In the genomic region with DNA sequence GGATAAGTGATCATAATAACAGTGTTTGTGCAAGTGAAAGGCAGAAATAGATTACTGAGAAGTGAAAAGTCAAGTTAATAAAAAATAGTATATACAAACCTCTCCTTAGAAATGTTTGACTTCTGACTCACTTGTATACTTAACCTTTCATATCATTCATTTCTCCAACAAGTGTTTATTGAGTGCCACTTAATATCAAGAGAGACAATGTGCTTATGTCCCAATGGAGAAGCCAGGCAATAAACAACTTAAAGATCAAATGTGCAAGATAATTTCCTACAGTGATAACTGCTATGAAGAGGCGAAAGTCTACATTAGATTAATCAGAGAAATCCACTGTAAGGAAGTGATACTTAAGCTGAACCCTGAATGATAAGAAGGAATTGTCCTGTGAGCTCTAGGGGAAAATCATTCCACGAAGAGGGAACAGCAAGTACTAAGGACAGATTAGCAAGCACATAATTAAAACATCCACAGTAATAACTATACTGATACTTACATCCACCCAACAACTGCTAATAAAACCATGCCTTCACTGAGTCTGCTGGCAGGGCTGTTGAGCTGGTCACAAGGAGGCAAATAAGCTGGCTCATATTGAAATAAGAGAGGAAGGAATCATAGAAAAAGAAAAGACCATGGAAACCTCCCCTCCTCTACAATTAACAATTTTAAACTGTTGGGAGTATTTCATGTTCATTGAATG, we compare ENCODE assay signal across 21 cellular contexts.
DNase-seq lines count a peak whose midpoint lies in the region; ATAC-seq, FAIRE-seq and TF ChIP-seq lines count a peak whose summit lies in the region.
"Had no signal": no experiment of that assay in that cellular context is flagged by ENCODE, and none has a peak within 500 bp of the region (broad histone marks: within the 10 kb centered on the region; RNA-seq: fewer than 3 reads in every experiment).

No MANE protein-coding gene starts in this region.

- H3K4me2 ChIP-seq in GM12878 (ENCODE audit: control insufficient read depth, insufficient read depth) (no peak overlapping the region), mesenchymal stem cell (ENCODE audit: low read length, poor library complexity, severe bottlenecking) (no peak overlapping the region)

- TF ChIP-seq RAD21 in GM12878 (IDR thresholded peaks at IDR 0.05; ENCODE audit: insufficient read depth, low read depth, low read length) = no peak

- H3K27ac Mint-ChIP-seq in Caco-2 (ENCODE audit: unreplicated experiment) = peak overlapping the region; percentile 14
- H3K27ac Mint-ChIP-seq in activated naive CD8-positive, alpha-beta T cell treated with anti-CD3 and anti-CD28 coated beads for 36 hours = no peak overlapping the region
- H3K27ac Mint-ChIP-seq: activated CD4-positive, alpha-beta memory T cell treated with anti-CD3 and anti-CD28 coated beads for 36 hours; activated naive CD8-positive, alpha-beta T cell; CD4-positive, alpha-beta memory T cell had no signal

- no peaks in the 10 kb centered on the region for H3K79me2 ChIP-seq in GM12878 (ENCODE audit: control insufficient read depth, insufficient read depth, low read length)

- intact Hi-C loops in Caco-2 (cut with micrococcal nuclease; ENCODE audit: unreplicated experiment) = loop anchor here (1.0 kb wide), 4 partner anchors 8 to 233 kb away; no protein-coding TSS in a partner anchor
- intact Hi-C loops in GM12878 (cut with micrococcal nuclease; ENCODE audit: unreplicated experiment) = no loop called here
- intact Hi-C loops in posterior vena cava (cut with DNase I) = no loop called here

- H3K36me3 Mint-ChIP-seq in Caco-2 (ENCODE audit: insufficient read depth, unreplicated experiment) = no peaks in the 10 kb centered on the region
- no peaks in the 10 kb centered on the region for H3K36me3 Mint-ChIP-seq in activated naive CD8-positive, alpha-beta T cell treated with anti-CD3 and anti-CD28 coated beads for 36 hours
- H3K36me3 Mint-ChIP-seq: activated CD4-positive, alpha-beta memory T cell treated with anti-CD3 and anti-CD28 coated beads for 36 hours; activated naive CD8-positive, alpha-beta T cell; CD4-positive, alpha-beta memory T cell had no signal

- no peak overlapping the region for H3K4me3 ChIP-seq in Caco-2 (ENCODE audit: low read depth, low read length)
- no peak overlapping the region for H3K4me3 ChIP-seq in GM12878
- H3K4me3 ChIP-seq in mesenchymal stem cell (ENCODE audit: insufficient read depth in 1 of 2, low read depth in 1 of 2, low read length in 2 of 2) = no peak overlapping the region
- H3K4me3 ChIP-seq: cardiac muscle cell, right atrium auricular region, stomach had no signal

- POLR2A ChIA-PET in Caco-2 (lab: Charles Lee) = interaction anchor here (0.7 kb wide), 1 partner anchor 188 kb away, joined by 6 read pairs; no protein-coding TSS in a partner anchor
- POLR2A ChIA-PET in GM12878 (lab: Charles Lee) = interaction anchor here (0.7 kb wide), 1 partner anchor 680 kb away, joined by 3 read pairs; no protein-coding TSS in a partner anchor

- no peak overlapping the region for H3K18ac ChIP-seq in mesenchymal stem cell (ENCODE audit: low read depth in 1 of 2, low read length in 2 of 2)

- no TSS peak for BruUV-seq in Caco-2 (replicated peaks; lab: Mats Ljungman, UMichigan)
- BruUV-seq in GM12878 (replicated peaks; lab: Mats Ljungman, UMichigan) = no TSS peak

- H3K36me3 ChIP-seq in Caco-2 (ENCODE audit: control insufficient read depth, insufficient read depth, low read length) (no peaks in the 10 kb centered on the region), GM12878 (ENCODE audit: control insufficient read depth in 2 of 2, insufficient read depth in 2 of 2, low read length in 1 of 2) (no peaks in the 10 kb centered on the region), mesenchymal stem cell (ENCODE audit: control insufficient read depth in 1 of 2, insufficient read depth in 2 of 2, low read depth in 1 of 2, low read length in 2 of 2) (no peaks in the 10 kb centered on the region)
- H3K36me3 ChIP-seq: cardiac muscle cell, right atrium auricular region, stomach had no signal

- no peak for DNase-seq in Caco-2
- DNase-seq in GM12878 (ENCODE audit: low read depth, low spot score) = no peak
- DNase-seq in mesenchymal stem cell = peak; percentile 0
- no peak for DNase-seq in posterior vena cava (ENCODE audit: low spot score)
- DNase-seq in activated CD8-positive, alpha-beta memory T cell treated with anti-CD3 and anti-CD28 coated beads, Interleukin-2, amount 50 U/mL, for 4 hours = no peak
- no peak for DNase-seq in activated naive CD8-positive, alpha-beta T cell treated with anti-CD3 and anti-CD28 coated beads for 36 hours
- no peak for DNase-seq in activated T-cell treated with anti-CD3 and anti-CD28 coated beads for 4 hours
- DNase-seq: activated CD4-positive, alpha-beta memory T cell treated with anti-CD3 and anti-CD28 coated beads for 36 hours; CD4-positive, alpha-beta memory T cell; effector CD4-positive, alpha-beta T cell; islet precursor cell; NCI-H1048; NCI-H774; RPMI8226; stimulated activated CD4-positive, alpha-beta T cell treated with anti-CD3 and anti-CD28 coated beads, Interleukin-1b, Interleukin-23, amount 100 ng/mL, for 48 hours; stomach had no signal

- no peak for TF ChIP-seq POLR2A in GM12878 (IDR thresholded peaks at IDR 0.05; ENCODE audit: low read depth, low read length)

- TF ChIP-seq CTCF in Caco-2 (IDR thresholded peaks at IDR 0.05; ENCODE audit: insufficient read depth in 1 of 2, low read depth in 1 of 2, low read length in 1 of 2, severe bottlenecking in 1 of 2, unreplicated experiment in 1 of 2) (no peak), GM12878 (IDR thresholded peaks at IDR 0.05 in 2 of 3, conservative IDR thresholded peaks at IDR 0.05 in 1 of 3; ENCODE audit: control insufficient read depth in 2 of 3, extremely low read depth in 1 of 3, insufficient read depth in 1 of 3, low read depth in 3 of 3, low read length in 3 of 3) (no peak)

- no peak overlapping the region for H3K4ac ChIP-seq in mesenchymal stem cell (ENCODE audit: low read depth in 1 of 2, low read length in 2 of 2)

- RAD21 ChIA-PET in GM12878 (lab: Charles Lee; ENCODE audit: unreplicated experiment) = interaction anchor here (0.8 to 2.3 kb wide), 5 partner anchors 14 to 287 kb away, joined by 3 to 8 read pairs (median 4); no protein-coding TSS in a partner anchor

- H2BK15ac ChIP-seq in mesenchymal stem cell (ENCODE audit: low read depth, poor library complexity, severe bottlenecking) = no peak overlapping the region

- no peak for TF ChIP-seq EP300 in GM12878 (IDR thresholded peaks at IDR 0.05; ENCODE audit: borderline replicate concordance in 1 of 2, control insufficient read depth in 1 of 2, low read depth in 2 of 2, low read length in 2 of 2)

- no peak overlapping the region for H3K14ac ChIP-seq in mesenchymal stem cell (ENCODE audit: low read length in 2 of 2)

- peaks cover 9% of the 10 kb centered on the region for H3K9me3 Mint-ChIP-seq in Caco-2 (ENCODE audit: unreplicated experiment)
- no peaks in the 10 kb centered on the region for H3K9me3 Mint-ChIP-seq in activated naive CD8-positive, alpha-beta T cell treated with anti-CD3 and anti-CD28 coated beads for 36 hours

- SMC1A ChIA-PET in GM12878 (lab: Charles Lee; ENCODE audit: uncharacterized antibody, unreplicated experiment) = interaction anchor here (0.8 to 4.1 kb wide), 3 partner anchors 10 to 27 kb away, joined by 4 to 18 read pairs (median 8); no protein-coding TSS in a partner anchor

- 0% methylated on average over 2 of the region's 2 CpGs for WGBS in GM12878 (ENCODE audit: insufficient coverage, insufficient replicate concordance, low lambda C conversion rate, missing lambda C conversion rate)
- 43% methylated on average over 1 of the region's 2 CpGs for WGBS in mesenchymal stem cell

- H3K4me1 ChIP-seq in Caco-2 (peaks cover 10% of the 10 kb centered on the region), GM12878 (ENCODE audit: control insufficient read depth, insufficient read depth, low read length) (no peaks in the 10 kb centered on the region), mesenchymal stem cell (ENCODE audit: control insufficient read depth, insufficient read depth, low read depth, low read length) (no peaks in the 10 kb centered on the region)
- H3K4me1 ChIP-seq: right atrium auricular region had no signal

- no peaks in the 10 kb centered on the region for H3K79me1 ChIP-seq in mesenchymal stem cell (replicated peaks; ENCODE audit: low read length, poor library complexity, severe bottlenecking)

- no peak overlapping the region for H4K91ac ChIP-seq in mesenchymal stem cell (ENCODE audit: low read length)

- H2AFZ ChIP-seq in GM12878 (ENCODE audit: control insufficient read depth, low read depth, low read length) (no peak overlapping the region), mesenchymal stem cell (ENCODE audit: low read depth, low read length) (no peak overlapping the region)

- H3K23ac ChIP-seq in mesenchymal stem cell (ENCODE audit: low read length in 2 of 2) = no peak overlapping the region

- CTCF ChIA-PET in Caco-2 (lab: Charles Lee) (no interaction called here), GM12878 (lab: Yijun Ruan, JAX) (interaction anchor here (0.8 to 1.5 kb wide), 3 partner anchors 14 to 29 kb away, joined by 3 to 4 read pairs (median 3); no protein-coding TSS in a partner anchor)

- no peak overlapping the region for H3K9ac ChIP-seq in GM12878 (ENCODE audit: control insufficient read depth, insufficient read depth, low read length)
- no peak overlapping the region for H3K9ac ChIP-seq in mesenchymal stem cell (ENCODE audit: low read length)

- ATAC-seq in HG03354 (IDR thresholded peaks at IDR 0.05; ENCODE audit: poor library complexity, severe bottlenecking, unreplicated experiment) = peak; percentile 45
- peak; percentile 26; the same call in 1 of the 3 replicates for ATAC-seq in GM12878

- H4K20me1 ChIP-seq in GM12878 (ENCODE audit: control insufficient read depth, insufficient read depth) = no peaks in the 10 kb centered on the region

- no peaks in the 10 kb centered on the region for H3K27me3 Mint-ChIP-seq in Caco-2 (ENCODE audit: insufficient read depth, unreplicated experiment)
- peaks cover under 1% of the 10 kb centered on the region for H3K27me3 Mint-ChIP-seq in activated naive CD8-positive, alpha-beta T cell treated with anti-CD3 and anti-CD28 coated beads for 36 hours
- H3K27me3 Mint-ChIP-seq: activated CD4-positive, alpha-beta memory T cell treated with anti-CD3 and anti-CD28 coated beads for 36 hours; CD4-positive, alpha-beta memory T cell had no signal

- H4K8ac ChIP-seq in mesenchymal stem cell (ENCODE audit: low read length) = no peak overlapping the region

- no peak overlapping the region for H2AK5ac ChIP-seq in mesenchymal stem cell (ENCODE audit: low read length, severe bottlenecking)

- H2BK5ac ChIP-seq in mesenchymal stem cell (ENCODE audit: low read depth, low read length, poor library complexity, severe bottlenecking) = no peak overlapping the region

- in situ Hi-C loops in GM12878 (cut with MboI) = no loop called here

- H3K27me3 ChIP-seq in Caco-2 (replicated peaks; ENCODE audit: control insufficient read depth, insufficient read depth, low read length) (no peaks in the 10 kb centered on the region), GM12878 (replicated peaks in 1 of 2; ENCODE audit: control insufficient read depth in 2 of 2, insufficient read depth in 2 of 2, low read length in 1 of 2) (no peaks in the 10 kb centered on the region), mesenchymal stem cell (ENCODE audit: control insufficient read depth in 1 of 2, insufficient read depth in 1 of 2, low read length in 2 of 2) (no peaks in the 10 kb centered on the region)
- H3K27me3 ChIP-seq: cardiac muscle cell, right atrium auricular region, stomach had no signal

- H3K27ac ChIP-seq in GM12878 (ENCODE audit: control insufficient read depth, insufficient read depth) = no peak overlapping the region
- H3K27ac ChIP-seq in mesenchymal stem cell (ENCODE audit: low read length, poor library complexity, severe bottlenecking) = no peak overlapping the region
- H3K27ac ChIP-seq: cardiac muscle cell, right atrium auricular region had no signal

- no peak for FAIRE-seq in GM12878 (lab: Jason Lieb, UNC)
- FAIRE-seq: urothelium cell line had no signal

- H3K9me3 ChIP-seq in Caco-2 = no peaks in the 10 kb centered on the region
- H3K9me3 ChIP-seq in GM12878 (replicated peaks; ENCODE audit: control insufficient read depth, insufficient read depth, low read length) = no peaks in the 10 kb centered on the region
- no peaks in the 10 kb centered on the region for H3K9me3 ChIP-seq in mesenchymal stem cell (ENCODE audit: control insufficient read depth, low read length)
- H3K9me3 ChIP-seq: right atrium auricular region, stomach had no signal

- H2BK120ac ChIP-seq in mesenchymal stem cell (ENCODE audit: low read depth, low read length) = no peak overlapping the region

- no peak overlapping the region for H3K4me3 Mint-ChIP-seq in Caco-2 (ENCODE audit: unreplicated experiment)
- H3K4me3 Mint-ChIP-seq in activated naive CD8-positive, alpha-beta T cell treated with anti-CD3 and anti-CD28 coated beads for 36 hours = no peak overlapping the region
- H3K4me3 Mint-ChIP-seq: activated CD4-positive, alpha-beta memory T cell treated with anti-CD3 and anti-CD28 coated beads for 36 hours; activated naive CD8-positive, alpha-beta T cell; CD4-positive, alpha-beta memory T cell had no signal

- H3K4me1 Mint-ChIP-seq in Caco-2 (ENCODE audit: low read depth, unreplicated experiment) = peaks cover 17% of the 10 kb centered on the region
- no peaks in the 10 kb centered on the region for H3K4me1 Mint-ChIP-seq in activated naive CD8-positive, alpha-beta T cell treated with anti-CD3 and anti-CD28 coated beads for 36 hours
- H3K4me1 Mint-ChIP-seq: CD4-positive, alpha-beta memory T cell had no signal

- no peak overlapping the region for H2BK12ac ChIP-seq in mesenchymal stem cell (ENCODE audit: low read length in 2 of 2)
